Comparison of ENCODE assay signal across 8 cellular contexts in genomic region chr12:118061876-118062791, GRCh38. TPM values are rescaled to one million over a fixed set of nuclear protein-coding genes. Genes with fewer than 3 reads are reported as not detected.
A peak's percentile ranks its signal among the peaks of the same experiment; 100 is the strongest.
DNase-seq lines count a peak whose midpoint lies in the region; ATAC-seq and TF ChIP-seq lines count a peak whose summit lies in the region.

No MANE protein-coding gene starts in this region.

- peak; percentile 3 for ATAC-seq in activated naive CD8-positive, alpha-beta T cell treated with anti-CD3 and anti-CD28 coated beads, Interleukin-2, amount 10 ng/mL, durations not matched to agents 7 days and 5 days (ENCODE audit: low read depth)
- ATAC-seq in HG03432 (IDR thresholded peaks at IDR 0.05; ENCODE audit: unreplicated experiment) (no peak), GM19452 (IDR thresholded peaks at IDR 0.05; ENCODE audit: unreplicated experiment) (no peak)

- H3K36me3 ChIP-seq in neutrophil: no peaks in the 10 kb centered on the region

- peak overlapping the region; percentile 80 to 82 for H3K4me3 ChIP-seq in neutrophil (ENCODE audit: low read depth in 1 of 2, low read length in 1 of 2)

- no peaks in the 10 kb centered on the region for H3K27me3 ChIP-seq in neutrophil

- H3K4me1 Mint-ChIP-seq in activated naive CD8-positive, alpha-beta T cell treated with anti-CD3 and anti-CD28 coated beads, Interleukin-2, amount 10 ng/mL, durations not matched to agents 7 days and 5 days: peaks cover 52% of the 10 kb centered on the region

- peak overlapping the region; percentile 97 for H3K4me3 Mint-ChIP-seq in activated naive CD8-positive, alpha-beta T cell treated with anti-CD3 and anti-CD28 coated beads, Interleukin-2, amount 10 ng/mL, durations not matched to agents 7 days and 5 days

- H3K9me3 ChIP-seq in neutrophil: no peaks in the 10 kb centered on the region

- H3K4me1 ChIP-seq in neutrophil (ENCODE audit: control insufficient read depth in 1 of 2, insufficient read depth in 1 of 2, low read depth in 1 of 2, low read length in 1 of 2): peaks cover 49 to 54% of the 10 kb centered on the region in 2 experiments

- peaks cover 12% of the 10 kb centered on the region for H3K36me3 Mint-ChIP-seq in activated naive CD8-positive, alpha-beta T cell treated with anti-CD3 and anti-CD28 coated beads, Interleukin-2, amount 10 ng/mL, durations not matched to agents 7 days and 5 days

- intact Hi-C loops in head of caudate nucleus (cut with DNase I): loop anchor here (5.0 kb wide), 1 partner anchor 315 kb away; the partner anchor contains the start of gene SUDS3

- no peak for TF ChIP-seq CTCF in neutrophil (IDR thresholded peaks at IDR 0.05)

- peak; percentile 13 for DNase-seq in activated naive CD4-positive, alpha-beta T cell treated with Interleukin-2 at 50 U/mL for 16 hours
- DNase-seq in activated naive CD4-positive, alpha-beta T cell (lab: John Stamatoyannopoulos, UW): no peak
- DNase-seq in NCI-H146 (lab: John Stamatoyannopoulos, UW) (peak; percentile 70), head of caudate nucleus (peak in 37 of 42 donors; percentile 7 to 66 (median 35))
- peak; percentile 46 for DNase-seq in activated naive CD8-positive, alpha-beta T cell treated with anti-CD3 and anti-CD28 coated beads, Interleukin-2, amount 10 ng/mL, durations not matched to agents 7 days and 5 days

- peak overlapping the region; percentile 95 for H3K27ac Mint-ChIP-seq in activated naive CD8-positive, alpha-beta T cell treated with anti-CD3 and anti-CD28 coated beads, Interleukin-2, amount 10 ng/mL, durations not matched to agents 7 days and 5 days

- POLR2A ChIA-PET in activated naive CD8-positive, alpha-beta T cell treated with anti-CD3 and anti-CD28 coated beads, Interleukin-2, amount 10 ng/mL, durations not matched to agents 7 days and 5 days (lab: Charles Lee): interaction anchor here (1.3 to 2.7 kb wide), 5 partner anchors 45 to 314 kb away, joined by 6 to 14 read pairs (median 9); partner anchors contain the start of genes PEBP1, RFC5, SUDS3 and TAOK3

- H3K27ac ChIP-seq in neutrophil: peak overlapping the region; percentile 77

- no peaks in the 10 kb centered on the region for H3K27me3 Mint-ChIP-seq in activated naive CD8-positive, alpha-beta T cell treated with anti-CD3 and anti-CD28 coated beads, Interleukin-2, amount 10 ng/mL, durations not matched to agents 7 days and 5 days

- H3K9me3 Mint-ChIP-seq in activated naive CD8-positive, alpha-beta T cell treated with anti-CD3 and anti-CD28 coated beads, Interleukin-2, amount 10 ng/mL, durations not matched to agents 7 days and 5 days: no peaks in the 10 kb centered on the region

RNA-seq across cellular contexts. Expression of gene WSB2, which starts 1.2 kb away (rescaled TPM):
- total RNA-seq in activated naive CD8-positive, alpha-beta T cell treated with anti-CD3 and anti-CD28 coated beads, Interleukin-2, amount 10 ng/mL, durations not matched to agents 7 days and 5 days: 10 to 100 TPM; 48.2 to 50.6 TPM

RNA-seq across cellular contexts. Expression of gene VSIG10, which starts 41.7 kb away (rescaled TPM):
- 1 to 10 TPM; 7.6 to 8.5 TPM for total RNA-seq in activated naive CD8-positive, alpha-beta T cell treated with anti-CD3 and anti-CD28 coated beads, Interleukin-2, amount 10 ng/mL, durations not matched to agents 7 days and 5 days

RNA-seq across cellular contexts. Expression of gene RFC5, which starts 45.6 kb away (rescaled TPM):
- total RNA-seq in activated naive CD8-positive, alpha-beta T cell treated with anti-CD3 and anti-CD28 coated beads, Interleukin-2, amount 10 ng/mL, durations not matched to agents 7 days and 5 days: 10 to 100 TPM; 42.7 to 44.9 TPM

Comparison
In these comparisons a context has a peak if more than half of its experiments do, and no peak if none do; other contexts are left out.
1. DNase-seq: peak in activated naive CD4-positive, alpha-beta T cell treated with Interleukin-2 at 50 U/mL for 16 hours (single experiment), NCI-H146 (single experiment), activated naive CD8-positive, alpha-beta T cell treated with anti-CD3 and anti-CD28 coated beads, Interleukin-2, amount 10 ng/mL, durations not matched to agents 7 days and 5 days (single experiment) and head of caudate nucleus (37 of 42); none in activated naive CD4-positive, alpha-beta T cell (0 of 4).